In the genomic region with DNA sequence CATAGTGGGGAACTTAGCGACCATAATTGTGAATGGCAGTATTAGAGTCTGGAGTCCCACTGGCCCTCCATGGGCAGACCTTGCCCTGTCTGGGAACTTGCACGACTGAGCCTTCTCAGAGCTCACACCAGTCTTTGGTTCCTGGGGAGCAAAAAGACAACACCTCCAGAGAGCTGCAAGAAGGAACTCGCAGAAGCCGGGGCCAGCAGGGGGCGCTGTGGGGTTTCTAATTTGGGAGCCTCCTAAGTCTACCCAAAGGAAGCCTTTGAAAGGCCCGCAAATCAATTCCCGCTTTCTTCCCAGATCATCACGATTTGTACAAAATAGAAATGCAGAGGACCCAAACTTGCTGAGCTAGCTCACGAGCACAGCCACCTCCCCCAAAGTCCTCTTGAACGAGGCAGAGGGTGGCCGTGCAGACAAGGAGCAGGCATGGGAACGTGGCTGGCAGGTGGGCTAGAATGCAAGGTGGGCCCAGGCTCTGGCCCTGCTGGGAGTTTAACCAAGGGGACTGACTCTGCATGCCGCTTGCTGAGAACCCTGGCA, we compare ENCODE assay signal across 8 cellular contexts. TPM values are rescaled to one million over a fixed set of nuclear protein-coding genes. Genes with fewer than 3 reads are reported as not detected.
DNase-seq lines count a peak whose midpoint lies in the region; ATAC-seq, FAIRE-seq and TF ChIP-seq lines count a peak whose summit lies in the region.

No MANE protein-coding gene starts in this region.

- POLR2A ChIA-PET in K562 (lab: Yijun Ruan, JAX), result interaction anchor here (0.7 kb wide), 2 partner anchors 91 to 601 kb away, joined by 3 read pairs; no protein-coding TSS in a partner anchor

- H3K27ac ChIP-seq in K562 (ENCODE audit: extremely low read depth, low read depth, low read length), result no peak overlapping the region

- no peak overlapping the region for H3K4me2 ChIP-seq in K562 (ENCODE audit: insufficient read depth, low read length)

- peak; percentile 30 to 65; a peak in 3 of 4 replicates for TF ChIP-seq RAD21 in K562 (CRISPR knock-in tag; conservative IDR thresholded peaks at IDR 0.05 in 1 of 2, IDR thresholded peaks at IDR 0.05 in 1 of 2)

- H3K79me2 ChIP-seq in K562 (ENCODE audit: control insufficient read depth, insufficient read depth, low read length), result no peaks in the 10 kb centered on the region

- in situ Hi-C loops in K562 (cut with MboI), result loop anchor here (10.0 kb wide), 1 partner anchor 438 kb away; no protein-coding TSS in a partner anchor

- H4K20me1 ChIP-seq in K562 (replicated peaks; ENCODE audit: control insufficient read depth, insufficient read depth, low read length), result peaks cover 5% of the 10 kb centered on the region; the same call in 1 of the 2 replicates

- H3K9me1 ChIP-seq in K562 (ENCODE audit: control insufficient read depth, insufficient read depth, low read length), result no peaks in the 10 kb centered on the region

- H3K36me3 ChIP-seq in K562 (ENCODE audit: control insufficient read depth, insufficient read depth, low read length), result no peaks in the 10 kb centered on the region

- intact Hi-C loops in K562 (cut with micrococcal nuclease), result loop anchor here (5.0 to 10.0 kb wide), 2 partner anchors 128 to 601 kb away; a partner anchor contains a TSS

- H3K4me1 ChIP-seq in K562 (replicated peaks in 1 of 2; ENCODE audit: control insufficient read depth in 2 of 2, insufficient read depth in 2 of 2, low read length in 2 of 2), result 0 out of 5 replicates have a peak, but pooled peaks cover 0 to 3% of the 10 kb centered on the region in 2 experiments

- no peaks in the 10 kb centered on the region for H3K9me3 ChIP-seq in K562 (replicated peaks; ENCODE audit: control insufficient read depth, insufficient read depth, low read depth, low read length)

- H3K27me3 ChIP-seq in K562 (ENCODE audit: control insufficient read depth in 2 of 2, insufficient read depth in 2 of 2, low read length in 2 of 2), result peaks cover 10 to 27% of the 10 kb centered on the region in 2 experiments; a peak in 3 of 5 replicates

- FAIRE-seq in GM12891 (lab: Jason Lieb, UNC), result no peak
- peak; percentile 56 for FAIRE-seq in K562 (lab: Jason Lieb, UNC)

- WGBS in K562 (ENCODE audit: insufficient coverage, low coverage, missing lambda C conversion rate), result 1% methylated on average over 12 of the region's 13 CpGs

- H3K4me3 ChIP-seq in K562, result no peak overlapping the region

- peak; percentile 95 for ATAC-seq in K562
- no peak for ATAC-seq in HG02759 (IDR thresholded peaks at IDR 0.05; ENCODE audit: unreplicated experiment)
- ATAC-seq in GM18868 (IDR thresholded peaks at IDR 0.05; ENCODE audit: unreplicated experiment), result no peak

- CTCF ChIA-PET in K562 (lab: Yijun Ruan, JAX; ENCODE audit: low intra/inter-chr PET ratio), result interaction anchor here (0.5 to 1.8 kb wide), 6 partner anchors 130 to 613 kb away, joined by 3 to 8 read pairs (median 4); no protein-coding TSS in a partner anchor

- DNase-seq in GM12891 (ENCODE audit: insufficient read length, low spot score) (peak; percentile 68), NCI-H1694 treated with DMSO at 0.1 percent for 48 hours (lab: John Stamatoyannopoulos, UW) (peak; percentile 72), T-helper 22 cell (ENCODE audit: low read depth) (peak; percentile 9), K562 (ENCODE audit: extremely low read depth in 1 of 4, low spot score in 3 of 4) (peak; percentile 65 to 82 (median 75)), iPS-NIHi11 (ENCODE audit: low spot score) (peak; percentile 81)
- DNase-seq in stimulated activated CD4-positive, alpha-beta T cell treated with anti-CD3 and anti-CD28 coated beads, Interleukin-12 subunit alpha, Interleukin-12 subunit beta, amount 100 ng/mL, for 24 hours (ENCODE audit: low read depth in 2 of 2), result peak; percentile 43 to 89

- no peak overlapping the region for H3K9ac ChIP-seq in K562 (ENCODE audit: insufficient read depth in 1 of 2, low read depth in 2 of 2, low read length in 2 of 2)

- peak; percentile 72 to 85 (median 85) for TF ChIP-seq CTCF in K562 (IDR thresholded peaks at IDR 0.05 in 2 of 3, conservative IDR thresholded peaks at IDR 0.05 in 1 of 3; ENCODE audit: insufficient read depth in 2 of 3, low read depth in 1 of 3, low read length in 3 of 3)

- no peak for TF ChIP-seq EP300 in K562 (IDR thresholded peaks at IDR 0.05; ENCODE audit: low read length)

- H2AFZ ChIP-seq in K562 (ENCODE audit: low read depth, low read length), result no peak overlapping the region

- TF ChIP-seq POLR2A in GM12891 (IDR thresholded peaks at IDR 0.05; ENCODE audit: low read depth, low read length) (no peak), K562 (conservative IDR thresholded peaks at IDR 0.05) (no peak)

- BruUV-seq in K562 (replicated peaks; lab: Mats Ljungman, UMichigan), result no TSS peak

TF ChIP-seq in GM12891, 5 proteins besides CTCF, POLR2A, EP300 and RAD21:
- no peak for TF ChIP-seq POLR2AphosphoS5 (IDR thresholded peaks at IDR 0.05; ENCODE audit: low read depth, low read length)
- no peak for TF ChIP-seq TAF1 (IDR thresholded peaks at IDR 0.05; ENCODE audit: low read depth, low read length)

TF ChIP-seq in K562, 482 proteins besides CTCF, POLR2A, EP300 and RAD21:
- TF ChIP-seq ZKSCAN3 (CRISPR knock-in tag; IDR thresholded peaks at IDR 0.05), result no peak
- TF ChIP-seq ZKSCAN8 (CRISPR knock-in tag; IDR thresholded peaks at IDR 0.05), result no peak
- TF ChIP-seq SMAD2 (IDR thresholded peaks at IDR 0.05; ENCODE audit: low read depth, low read length), result no peak
- TF ChIP-seq SRSF3 (IDR thresholded peaks at IDR 0.05; ENCODE audit: insufficient read depth, low read length), result no peak
- no peak for TF ChIP-seq PTTG1 (tag; IDR thresholded peaks at IDR 0.05; ENCODE audit: low read depth)
- TF ChIP-seq, protein P1, sequence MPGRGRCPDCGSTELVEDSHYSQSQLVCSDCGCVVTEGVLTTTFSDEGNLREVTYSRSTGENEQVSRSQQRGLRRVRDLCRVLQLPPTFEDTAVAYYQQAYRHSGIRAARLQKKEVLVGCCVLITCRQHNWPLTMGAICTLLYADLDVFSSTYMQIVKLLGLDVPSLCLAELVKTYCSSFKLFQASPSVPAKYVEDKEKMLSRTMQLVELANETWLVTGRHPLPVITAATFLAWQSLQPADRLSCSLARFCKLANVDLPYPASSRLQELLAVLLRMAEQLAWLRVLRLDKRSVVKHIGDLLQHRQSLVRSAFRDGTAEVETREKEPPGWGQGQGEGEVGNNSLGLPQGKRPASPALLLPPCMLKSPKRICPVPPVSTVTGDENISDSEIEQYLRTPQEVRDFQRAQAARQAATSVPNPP (IDR thresholded peaks at IDR 0.05; ENCODE audit: borderline replicate concordance, insufficient read depth, insufficient read length), result no peak
- TF ChIP-seq RB1 (IDR thresholded peaks at IDR 0.05; ENCODE audit: low read depth), result peak; percentile 41; the same call in 1 of the 2 replicates
- peak; percentile 45 for TF ChIP-seq SMC3 (conservative IDR thresholded peaks at IDR 0.05; ENCODE audit: insufficient read depth, low read depth, low read length)
- TF ChIP-seq MCM5 (IDR thresholded peaks at IDR 0.05; ENCODE audit: low read depth), result no peak
- no peak for TF ChIP-seq CBFB (CRISPR knock-in tag; IDR thresholded peaks at IDR 0.05)
- no peak for TF ChIP-seq E2F3 (CRISPR knock-in tag; IDR thresholded peaks at IDR 0.05)
- TF ChIP-seq TAF15 (IDR thresholded peaks at IDR 0.05; ENCODE audit: low read depth, low read length), result no peak
TF ChIP-seq in K562: peak in this region for 2.

RNA-seq across cellular contexts. Expression of a gene that starts 46.3 kb away (rescaled TPM):
- 7.1 TPM for polyA plus RNA-seq in GM12891 (2012; ENCODE audit: low read depth, missing spikeins)
- total RNA-seq in K562 (2011; cell fraction: chromatin; rRNA removed; ENCODE audit: low replicate concordance), result 15.2 and 18.4 TPM in 2 replicates
- total RNA-seq in K562 (2011; cell fraction: nucleolus; rRNA removed), result 13.4 and 17.0 TPM in 2 replicates
- total RNA-seq in K562 (2011; cell fraction: nucleoplasm; rRNA removed), result 11.4 and 15.2 TPM in 2 replicates
- total RNA-seq in K562 (2014; rRNA removed) (35.4 and 50.9 TPM in 2 replicates), K562 (2014; rRNA removed; fragmentation: Illumina TruSeq; extraction: Trizol) (9.1 and 10.1 TPM in 2 replicates), K562 (2015; rRNA removed; fragmentation: Illumina TruSeq; extraction: Trizol) (8.3 and 8.6 TPM in 2 replicates), K562 (2021) (13.4 and 13.8 TPM in 2 replicates)
- polyA plus RNA-seq in K562 (2011; rRNA removed) (5.9 and 11.2 TPM in 2 replicates), K562 (2014; fragmentation: Illumina TruSeq; extraction: Trizol) (7.1 and 7.4 TPM in 2 replicates), K562 (2014; fragmentation: Nextera tagmentation; extraction: Ambion mirVana) (1 to 10 TPM; 3.0 to 4.0 TPM), K562 (2014; rRNA removed) (15.2 and 16.3 TPM in 2 replicates)
- 12.2 and 43.9 TPM in 2 replicates for polyA plus RNA-seq in K562 (2011; cell fraction: cytosol; rRNA removed)
- 6.3 and 22.4 TPM in 2 replicates for polyA plus RNA-seq in K562 (2011; cell fraction: nucleus; rRNA removed)
- 7.1 and 10.5 TPM in 2 replicates for polyA plus RNA-seq in K562 (2012)
- 14.2 and 15.8 TPM in 2 replicates for polyA minus RNA-seq in K562 (2011; rRNA and poly(A)+ RNA removed)
- 12.2 and 17.8 TPM in 2 replicates for polyA minus RNA-seq in K562 (2011; cell fraction: cytosol; rRNA and poly(A)+ RNA removed)
- 2.6 and 12.0 TPM in 2 replicates for polyA minus RNA-seq in K562 (2011; cell fraction: nucleus; rRNA and poly(A)+ RNA removed)

Comparison
In these comparisons a context has a peak if more than half of its experiments do, and no peak if none do; other contexts are left out.
1. DNase-seq: peak in every context shown above with its lines; median percentile 81 in iPS-NIHi11; 75 in K562; 72 in NCI-H1694 treated with DMSO at 0.1 percent for 48 hours; 68 in GM12891; 66 in stimulated activated CD4-positive, alpha-beta T cell treated with anti-CD3 and anti-CD28 coated beads, Interleukin-12 subunit alpha, Interleukin-12 subunit beta, amount 100 ng/mL, for 24 hours; 9 in T-helper 22 cell.